Comparison of ENCODE assay signal across 1 cellular context in the genomic region with DNA sequence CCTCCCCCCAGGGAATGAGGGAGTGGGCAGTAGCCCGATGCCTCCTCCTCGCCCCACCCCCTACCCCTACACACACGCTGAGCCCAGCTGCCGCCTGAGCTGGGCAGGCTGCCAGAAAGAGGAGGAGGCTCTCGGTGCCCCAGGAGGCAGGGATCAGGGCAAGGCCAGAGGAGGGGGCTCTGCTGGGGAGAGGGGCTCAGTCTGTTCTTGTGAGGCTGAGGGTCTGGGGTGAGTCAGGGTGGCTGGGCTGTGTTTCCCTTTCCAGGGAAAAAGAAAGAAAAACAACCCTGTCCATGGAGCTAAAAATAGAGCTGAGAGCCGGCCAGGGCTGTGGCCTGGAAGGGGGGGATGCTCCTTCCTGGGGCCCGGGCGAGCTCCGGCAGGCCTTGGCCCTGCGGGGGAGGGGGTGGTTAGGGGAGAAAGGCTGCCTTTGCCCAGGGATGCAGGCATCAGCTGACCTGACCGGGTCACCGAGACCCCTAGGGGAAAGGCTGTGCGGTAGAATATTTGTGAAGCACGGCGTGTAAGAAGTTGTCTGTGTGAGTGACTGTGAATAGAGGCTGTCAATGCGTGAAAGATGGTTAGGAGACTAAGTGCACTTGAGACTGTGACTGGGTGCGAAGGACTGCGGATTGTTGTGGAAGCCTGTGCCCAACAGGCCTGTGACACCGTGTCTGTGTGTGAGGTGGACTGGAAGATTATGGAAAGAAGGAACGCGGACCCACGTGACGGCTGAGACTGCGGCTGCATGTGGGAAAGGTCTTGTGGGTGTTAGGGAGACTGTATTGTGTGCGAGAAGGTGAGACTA.
TF ChIP-seq lines count a peak whose summit lies in the region.

No MANE protein-coding gene starts in this region.

TF ChIP-seq in WTC11, 78 proteins besides CTCF, POLR2A, EP300 and RAD21 (continued from another document):
- TF ChIP-seq SP1 (CRISPR knock-in tag; conservative IDR thresholded peaks at IDR 0.05) (no peak; the same call in 1 of the 2 replicates), SMAD4 (CRISPR knock-in tag; IDR thresholded peaks at IDR 0.05) (no peak), EMX1 (CRISPR knock-in tag; IDR thresholded peaks at IDR 0.05) (0 out of 2 replicates have a peak, but pooled peaks have one; percentile 45), E2F1 (CRISPR knock-in tag; IDR thresholded peaks at IDR 0.05) (no peak), USF1 (CRISPR knock-in tag; IDR thresholded peaks at IDR 0.05) (peak; percentile 4; the same call in 1 of the 2 replicates)
- TF ChIP-seq, protein P1, sequence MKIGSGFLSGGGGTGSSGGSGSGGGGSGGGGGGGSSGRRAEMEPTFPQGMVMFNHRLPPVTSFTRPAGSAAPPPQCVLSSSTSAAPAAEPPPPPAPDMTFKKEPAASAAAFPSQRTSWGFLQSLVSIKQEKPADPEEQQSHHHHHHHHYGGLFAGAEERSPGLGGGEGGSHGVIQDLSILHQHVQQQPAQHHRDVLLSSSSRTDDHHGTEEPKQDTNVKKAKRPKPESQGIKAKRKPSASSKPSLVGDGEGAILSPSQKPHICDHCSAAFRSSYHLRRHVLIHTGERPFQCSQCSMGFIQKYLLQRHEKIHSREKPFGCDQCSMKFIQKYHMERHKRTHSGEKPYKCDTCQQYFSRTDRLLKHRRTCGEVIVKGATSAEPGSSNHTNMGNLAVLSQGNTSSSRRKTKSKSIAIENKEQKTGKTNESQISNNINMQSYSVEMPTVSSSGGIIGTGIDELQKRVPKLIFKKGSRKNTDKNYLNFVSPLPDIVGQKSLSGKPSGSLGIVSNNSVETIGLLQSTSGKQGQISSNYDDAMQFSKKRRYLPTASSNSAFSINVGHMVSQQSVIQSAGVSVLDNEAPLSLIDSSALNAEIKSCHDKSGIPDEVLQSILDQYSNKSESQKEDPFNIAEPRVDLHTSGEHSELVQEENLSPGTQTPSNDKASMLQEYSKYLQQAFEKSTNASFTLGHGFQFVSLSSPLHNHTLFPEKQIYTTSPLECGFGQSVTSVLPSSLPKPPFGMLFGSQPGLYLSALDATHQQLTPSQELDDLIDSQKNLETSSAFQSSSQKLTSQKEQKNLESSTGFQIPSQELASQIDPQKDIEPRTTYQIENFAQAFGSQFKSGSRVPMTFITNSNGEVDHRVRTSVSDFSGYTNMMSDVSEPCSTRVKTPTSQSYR (CRISPR knock-in tag; IDR thresholded peaks at IDR 0.05), result 0 out of 2 replicates have a peak, but pooled peaks have one; percentile 15
